In the genomic region with DNA sequence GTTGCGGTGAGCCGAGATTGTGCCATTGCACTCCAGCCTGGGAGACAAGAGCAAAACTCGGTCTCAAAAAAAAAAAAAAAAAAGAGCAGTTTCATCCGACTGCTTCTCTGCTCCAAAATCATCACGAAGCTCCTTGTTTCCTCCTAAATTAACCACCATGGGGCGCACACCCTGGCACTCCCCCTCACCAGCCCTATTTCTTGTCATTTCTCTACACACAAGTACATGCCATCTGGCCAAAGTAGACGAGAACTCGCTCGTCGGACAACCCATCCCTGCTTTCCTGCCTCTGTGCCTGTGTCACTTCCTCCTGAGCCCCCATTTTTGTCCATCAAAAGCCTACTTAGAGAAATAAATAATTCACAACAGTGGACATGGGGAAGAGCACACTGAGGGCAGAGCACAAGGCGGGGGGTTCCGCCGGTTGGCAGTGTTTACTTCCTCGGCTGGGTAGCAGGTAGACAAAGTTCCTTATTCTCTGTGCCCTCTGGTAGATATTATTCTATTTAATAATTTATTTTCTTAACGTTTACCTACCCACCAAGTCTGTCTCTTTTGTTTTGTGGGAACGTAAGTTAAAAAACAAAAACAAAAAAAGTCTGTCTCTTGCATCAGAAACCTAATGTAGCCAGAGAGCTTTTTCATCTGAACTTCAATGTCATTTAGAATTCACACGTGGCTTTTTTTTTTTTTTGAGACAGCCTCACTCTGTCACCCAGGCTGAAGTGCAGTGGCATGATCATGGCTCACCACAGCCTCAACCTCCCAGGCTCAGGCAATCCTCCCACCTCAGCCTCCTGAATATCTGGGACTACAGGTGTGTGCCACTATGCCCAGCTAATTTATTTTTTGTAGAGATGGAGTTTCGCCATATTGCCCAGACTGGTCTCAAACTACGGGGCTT, we compare ENCODE assay signal across 11 cellular contexts. TPM values are rescaled to one million over a fixed set of nuclear protein-coding genes. Genes with fewer than 3 reads are reported as not detected.
DNase-seq lines count a peak whose midpoint lies in the region; ATAC-seq and TF ChIP-seq lines count a peak whose summit lies in the region.
"Had no signal": no experiment of that assay in that cellular context is flagged by ENCODE, and none has a peak within 500 bp of the region (broad histone marks: within the 10 kb centered on the region; RNA-seq: fewer than 3 reads in every experiment).

No MANE protein-coding gene starts in this region.

- peak overlapping the region; percentile 98 for H3K27ac Mint-ChIP-seq in Calu3 (ENCODE audit: unreplicated experiment)

- no TSS peak for BruUV-seq in Calu3 (replicated peaks; lab: Mats Ljungman, UMichigan)

- intact Hi-C loops in Calu3 (cut with micrococcal nuclease; ENCODE audit: unreplicated experiment): loop anchor here (10.0 kb wide), 1 partner anchor 345 kb away; the partner anchor contains the start of genes MPHOSPH9 and MTRFR

- peak overlapping the region; percentile 100 for H3K4me3 Mint-ChIP-seq in Calu3 (ENCODE audit: low read depth, unreplicated experiment)

- H3K9me3 ChIP-seq in neutrophil (no peaks in the 10 kb centered on the region), osteoblast (ENCODE audit: low read depth, low read length) (no peaks in the 10 kb centered on the region)

- H3K79me2 ChIP-seq in osteoblast (ENCODE audit: insufficient read depth, low read length): peaks cover 89% of the 10 kb centered on the region

- no peak overlapping the region for H2AFZ ChIP-seq in osteoblast (ENCODE audit: low read length)

- H3K4me3 ChIP-seq in neutrophil (ENCODE audit: low read depth in 1 of 2, low read length in 1 of 2) (peak overlapping the region; percentile 65 to 66), osteoblast (ENCODE audit: insufficient read depth, low read length) (no peak overlapping the region)

- ATAC-seq in omental fat pad (ENCODE audit: low FRiP score): no peak
- no peak for ATAC-seq in HG03097 (IDR thresholded peaks at IDR 0.05; ENCODE audit: low FRiP score, unreplicated experiment)

- no peak for DNase-seq in Calu3
- DNase-seq in NCI-H524 (lab: John Stamatoyannopoulos, UW): peak; percentile 38 to 77
- DNase-seq in caudate nucleus (lab: John Stamatoyannopoulos, UW): no peak
- DNase-seq in osteoblast (ENCODE audit: insufficient read length, low spot score, missing footprints): no peak
- DNase-seq in omental fat pad (ENCODE audit: low spot score): no peak
- no peak for DNase-seq in HuH-7.5 (ENCODE audit: low spot score)
- DNase-seq: activated CD8-positive, alpha-beta memory T cell treated with anti-CD3 and anti-CD28 coated beads for 24 hours; effector CD8-positive, alpha-beta T cell; stimulated activated CD4-positive, alpha-beta T cell treated with anti-CD3 and anti-CD28 coated beads, Interleukin-4, amount 100 ng/mL, for 4 hours had no signal

- H3K4me1 ChIP-seq in neutrophil (ENCODE audit: control insufficient read depth in 1 of 2, insufficient read depth in 1 of 2, low read depth in 1 of 2, low read length in 1 of 2) (peaks cover 90 to 95% of the 10 kb centered on the region in 2 experiments), osteoblast (ENCODE audit: insufficient read depth, low read length) (peaks cover 69% of the 10 kb centered on the region)

- no peaks in the 10 kb centered on the region for H3K27me3 Mint-ChIP-seq in Calu3 (ENCODE audit: unreplicated experiment)

- peaks cover 81% of the 10 kb centered on the region for H3K36me3 Mint-ChIP-seq in Calu3 (ENCODE audit: insufficient read depth, unreplicated experiment)

- peaks cover 51% of the 10 kb centered on the region for H4K20me1 ChIP-seq in osteoblast (ENCODE audit: insufficient read depth, low read length)

- no peaks in the 10 kb centered on the region for H3K9me3 Mint-ChIP-seq in Calu3 (ENCODE audit: low read depth, unreplicated experiment)

- H3K27ac ChIP-seq in caudate nucleus (ENCODE audit: low read depth, low read length): peak overlapping the region; percentile 30
- H3K27ac ChIP-seq in neutrophil: peak overlapping the region; percentile 98
- no peak overlapping the region for H3K27ac ChIP-seq in osteoblast (ENCODE audit: low read depth, low read length)

- peaks cover 67% of the 10 kb centered on the region for H3K4me1 Mint-ChIP-seq in Calu3 (ENCODE audit: low read depth, unreplicated experiment)

- H3K27me3 ChIP-seq in neutrophil: no peaks in the 10 kb centered on the region
- no peaks in the 10 kb centered on the region for H3K27me3 ChIP-seq in osteoblast (ENCODE audit: insufficient read depth, low read length)

- TF ChIP-seq CTCF in Calu3 (IDR thresholded peaks at IDR 0.05; ENCODE audit: unreplicated experiment) (no peak), neutrophil (IDR thresholded peaks at IDR 0.05) (no peak), osteoblast (IDR thresholded peaks at IDR 0.05; ENCODE audit: extremely low read depth, low read depth, low read length) (no peak), omental fat pad (IDR thresholded peaks at IDR 0.05) (no peak)

- no peak overlapping the region for H3K4me2 ChIP-seq in osteoblast (ENCODE audit: insufficient read depth, low read length)

- no peaks in the 10 kb centered on the region for H3K36me3 ChIP-seq in neutrophil
- no peaks in the 10 kb centered on the region for H3K36me3 ChIP-seq in osteoblast (ENCODE audit: insufficient read depth, low read length)

- CTCF ChIA-PET in Calu3 (lab: Charles Lee): interaction anchor here (0.6 to 3.4 kb wide), 7 partner anchors 8 to 102 kb away, joined by 3 to 16 read pairs (median 9); no protein-coding TSS in a partner anchor

RNA-seq across cellular contexts. Expression of gene VPS37B, which starts 6.0 kb away (rescaled TPM):
- total RNA-seq in Calu3 (2022): 104 and 118 TPM in 2 replicates
- 19.2 and 20.6 TPM in 2 replicates for total RNA-seq in osteoblast
- 10 to 100 TPM; 20.7 to 45.0 (median 35.2) TPM for total RNA-seq in omental fat pad

RNA-seq across cellular contexts. Expression of gene HIP1R, which starts 54.7 kb away (rescaled TPM):
- 234 and 246 TPM in 2 replicates for total RNA-seq in Calu3 (2022)
- 19.4 and 21.0 TPM in 2 replicates for total RNA-seq in osteoblast
- total RNA-seq in omental fat pad: 10 to 100 TPM; 11.4 to 65.6 (median 22.2) TPM

Comparison
In these comparisons a context has a peak if more than half of its experiments do, and no peak if none do; other contexts are left out.
1. DNase-seq: peak in NCI-H524 (2 of 2); none in Calu3 (single experiment), caudate nucleus (0 of 61), osteoblast (single experiment), omental fat pad (single experiment) and HuH-7.5 (single experiment).